ENCODE assay signal across 13 cellular contexts in genomic region chr2:130192451-130192850, GRCh38. TPM values are rescaled to one million over a fixed set of nuclear protein-coding genes. Genes with fewer than 3 reads are reported as not detected.
"Had no signal": no experiment of that assay in that cellular context is flagged by ENCODE, and none has a peak within 500 bp of the region (broad histone marks: within the 10 kb centered on the region; RNA-seq: fewer than 3 reads in every experiment).

No MANE protein-coding gene starts in this region.

RNA-seq across cellular contexts. Expression of gene TUBA3E, which starts 5.8 kb away (rescaled TPM):
- total RNA-seq: left colon; left lung; lower leg skin; lung; mucosa of descending colon; myocyte; naive thymus-derived CD4-positive, alpha-beta T cell; natural killer cell treated with Interleukin-12 subunit alpha and Interleukin-12 subunit beta and Interleukin-15 and Interleukin-18, amount 100 ng/mL, for 72 hours; omental fat pad; sigmoid colon; temporal lobe; tibial nerve; urinary bladder had no signal
